ENCODE assay signal across 22 cellular contexts in the genomic region with DNA sequence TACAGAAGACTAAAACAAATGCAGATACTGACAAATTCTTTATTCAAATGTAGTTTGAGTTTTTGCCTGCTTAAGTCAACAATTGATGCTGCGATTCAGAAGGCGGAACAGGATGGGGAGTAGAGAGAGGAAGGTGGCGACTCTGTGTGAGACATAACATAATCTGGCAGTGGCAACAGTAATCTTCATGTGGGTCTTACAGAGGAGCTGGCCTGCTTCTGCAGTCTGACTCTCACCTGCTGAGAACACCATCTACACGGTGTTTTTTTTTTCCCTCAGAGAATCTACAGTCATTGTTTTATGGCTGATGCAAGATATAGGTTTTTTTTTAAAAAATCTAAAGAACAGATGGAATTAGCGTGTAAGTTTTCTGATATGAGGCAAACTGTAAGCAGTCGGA. TPM values are rescaled to one million over a fixed set of nuclear protein-coding genes. Genes with fewer than 3 reads are reported as not detected.
DNase-seq lines count a peak whose midpoint lies in the region; FAIRE-seq and TF ChIP-seq lines count a peak whose summit lies in the region.
"Had no signal": no experiment of that assay in that cellular context is flagged by ENCODE, and none has a peak within 500 bp of the region (broad histone marks: within the 10 kb centered on the region; RNA-seq: fewer than 3 reads in every experiment).

No MANE protein-coding gene starts in this region.

- H3K27me3 Mint-ChIP-seq in nephron progenitor cell (ENCODE audit: low read depth, poor library complexity), result peaks cover 7% of the 10 kb centered on the region
- H3K27me3 Mint-ChIP-seq: CD4-positive, CD25-positive, alpha-beta regulatory T cell; CD8-positive, alpha-beta memory T cell had no signal

- BruUV-seq in endothelial cell of umbilical vein (replicated peaks; lab: Mats Ljungman, UMichigan), result no TSS peak
- BruUV-seq in OCI-LY7 (replicated peaks; lab: Mats Ljungman, UMichigan), result no TSS peak

- H3K27me3 ChIP-seq in endothelial cell of umbilical vein (ENCODE audit: control insufficient read depth in 2 of 2, insufficient read depth in 2 of 2, low read length in 2 of 2), result no peaks in the 10 kb centered on the region
- H3K27me3 ChIP-seq in uterus, result no peaks in the 10 kb centered on the region
- H3K27me3 ChIP-seq: BE2C had no signal

- CTCF ChIA-PET in endothelial cell of umbilical vein (lab: Charles Lee) (interaction anchor here (0.9 to 2.0 kb wide), 5 partner anchors 9 to 91 kb away, joined by 3 to 7 read pairs (median 3); no protein-coding TSS in a partner anchor), OCI-LY7 (lab: Charles Lee; ENCODE audit: unreplicated experiment) (no interaction called here)

- H2AFZ ChIP-seq in endothelial cell of umbilical vein (ENCODE audit: low read depth, low read length) (no peak overlapping the region), OCI-LY7 (ENCODE audit: low read length) (no peak overlapping the region)

- peak; percentile 59 for FAIRE-seq in endothelial cell of umbilical vein (lab: Jason Lieb, UNC)
- FAIRE-seq: A204.1, D721Med, G401.6, GM12891, HTR-8/SVneo had no signal

- H3K9me3 ChIP-seq in endothelial cell of umbilical vein (replicated peaks; ENCODE audit: control insufficient read depth, insufficient read depth, low read length), result no peaks in the 10 kb centered on the region
- H3K9me3 ChIP-seq in uterus, result no peaks in the 10 kb centered on the region
- no peaks in the 10 kb centered on the region for H3K9me3 ChIP-seq in OCI-LY7 (ENCODE audit: low read length)
- H3K9me3 ChIP-seq: BE2C, Caco-2 had no signal

- no peaks in the 10 kb centered on the region for H4K20me1 ChIP-seq in endothelial cell of umbilical vein (replicated peaks; ENCODE audit: control insufficient read depth, extremely low read depth, insufficient read depth, low read length)
- H4K20me1 ChIP-seq in OCI-LY7 (ENCODE audit: insufficient read depth, low read length), result no peaks in the 10 kb centered on the region

- H3K4me3 ChIP-seq in astrocyte of the spinal cord (ENCODE audit: low read depth, low read length) (no peak overlapping the region), endothelial cell of umbilical vein (replicated peaks in 1 of 3; ENCODE audit: insufficient read depth in 1 of 3, low read depth in 1 of 3, low read length in 3 of 3) (no peak overlapping the region), uterus (no peak overlapping the region), OCI-LY7 (ENCODE audit: low read depth, low read length, poor library complexity, severe bottlenecking) (no peak overlapping the region)

- no peaks in the 10 kb centered on the region for H3K9me1 ChIP-seq in endothelial cell of umbilical vein (replicated peaks; ENCODE audit: control insufficient read depth, extremely low read depth, insufficient read depth, low read length)

- peaks cover 41% of the 10 kb centered on the region for H3K4me1 Mint-ChIP-seq in nephron progenitor cell

- H3K27ac ChIP-seq in endothelial cell of umbilical vein (ENCODE audit: insufficient read depth, low read depth, low read length) (no peak overlapping the region), uterus (no peak overlapping the region), OCI-LY7 (ENCODE audit: low read depth, low read length, poor library complexity, severe bottlenecking) (no peak overlapping the region)

- TF ChIP-seq POLR2A in endothelial cell of umbilical vein (IDR thresholded peaks at IDR 0.05; ENCODE audit: low read depth, low read length) (no peak), uterus (IDR thresholded peaks at IDR 0.05) (no peak)

- H3K4me1 ChIP-seq in endothelial cell of umbilical vein (ENCODE audit: control insufficient read depth, extremely low read depth, insufficient read depth, low read length) (no peaks in the 10 kb centered on the region), uterus (no peaks in the 10 kb centered on the region), OCI-LY7 (ENCODE audit: insufficient read depth, low read length, poor library complexity, severe bottlenecking) (no peaks in the 10 kb centered on the region)
- H3K4me1 ChIP-seq: Caco-2 had no signal

- peaks cover 0 to 2% of the 10 kb centered on the region in 2 experiments for H3K36me3 ChIP-seq in endothelial cell of umbilical vein (ENCODE audit: control insufficient read depth in 2 of 2, extremely low read depth in 1 of 2, insufficient read depth in 2 of 2, low read length in 2 of 2)
- H3K36me3 ChIP-seq in uterus, result no peaks in the 10 kb centered on the region
- H3K36me3 ChIP-seq in OCI-LY7 (ENCODE audit: insufficient read depth, low read length), result no peaks in the 10 kb centered on the region
- H3K36me3 ChIP-seq: BE2C had no signal

- peaks cover 2% of the 10 kb centered on the region for H3K36me3 Mint-ChIP-seq in nephron progenitor cell (ENCODE audit: low read depth)
- H3K36me3 Mint-ChIP-seq: CD4-positive, CD25-positive, alpha-beta regulatory T cell had no signal

- POLR2A ChIA-PET in endothelial cell of umbilical vein (lab: Charles Lee), result no interaction called here
- POLR2A ChIA-PET in OCI-LY7 (lab: Charles Lee), result no interaction called here

- H3K4me2 ChIP-seq in endothelial cell of umbilical vein (ENCODE audit: insufficient read depth, low read length), result no peak overlapping the region
- no peak overlapping the region for H3K4me2 ChIP-seq in OCI-LY7 (ENCODE audit: low read length)

- DNase-seq in NCI-H526 treated with DMSO at 0.1 percent for 48 hours (lab: John Stamatoyannopoulos, UW) (peak; percentile 28), astrocyte of the spinal cord (ENCODE audit: low read depth, low spot score) (peak; percentile 32), endothelial cell of umbilical vein (ENCODE audit: low read depth, low spot score) (no peak), nephron progenitor cell (no peak), uterus (no peak), OCI-LY7 (ENCODE audit: low spot score) (no peak)
- no peak for DNase-seq in stimulated activated CD4-positive, alpha-beta T cell treated with anti-CD3 and anti-CD28 coated beads, Interleukin-2, amount 100 ng/mL, for 48 hours
- DNase-seq in activated CD4-positive, CD25-positive, alpha-beta regulatory T cell treated with anti-CD3 and anti-CD28 coated beads, Interleukin-2, amount 50 U/mL, for 72 hours, result no peak
- DNase-seq: ACHN; C1 segment of cervical spinal cord; Caco-2; CD4-positive, CD25-positive, alpha-beta regulatory T cell; CD8-positive, alpha-beta memory T cell; GOT3; H7; IMR-90 had no signal

- no peaks in the 10 kb centered on the region for H3K9me2 ChIP-seq in OCI-LY7 (ENCODE audit: insufficient read depth, low read length)

- no peak overlapping the region for H3K9ac ChIP-seq in endothelial cell of umbilical vein (replicated peaks; ENCODE audit: extremely low read depth, insufficient read depth, low read length)

- in situ Hi-C loops in astrocyte of the spinal cord (cut with HindIII; ENCODE audit: low sequenced_read_pairs), result no loop called here

- H3K4me3 Mint-ChIP-seq in nephron progenitor cell, result no peak overlapping the region
- H3K4me3 Mint-ChIP-seq: CD8-positive, alpha-beta memory T cell had no signal

- intact Hi-C loops in endothelial cell of umbilical vein (cut with micrococcal nuclease) (no loop called here), uterus (cut with DNase I; ENCODE audit: low total_unique reads) (no loop called here), OCI-LY7 (cut with micrococcal nuclease; ENCODE audit: unreplicated experiment) (no loop called here)

- peak overlapping the region; percentile 65 for H3K27ac Mint-ChIP-seq in nephron progenitor cell

- TF ChIP-seq CTCF in astrocyte of the spinal cord (IDR thresholded peaks at IDR 0.05; ENCODE audit: low read depth, low read length), result no peak
- no peak for TF ChIP-seq CTCF in endothelial cell of umbilical vein (IDR thresholded peaks at IDR 0.05; ENCODE audit: extremely low read depth in 1 of 2, insufficient read depth in 1 of 2, low read depth in 1 of 2, low read length in 2 of 2)
- TF ChIP-seq CTCF in nephron progenitor cell (IDR thresholded peaks at IDR 0.05), result no peak
- no peak for TF ChIP-seq CTCF in uterus (IDR thresholded peaks at IDR 0.05)
- TF ChIP-seq CTCF in OCI-LY7 (conservative IDR thresholded peaks at IDR 0.05; ENCODE audit: low read length), result no peak

- no peaks in the 10 kb centered on the region for H3K79me2 ChIP-seq in endothelial cell of umbilical vein (ENCODE audit: control insufficient read depth, insufficient read depth, low read length)
- no peaks in the 10 kb centered on the region for H3K79me2 ChIP-seq in OCI-LY7 (ENCODE audit: insufficient read depth, low read depth, low read length)

- dilution Hi-C loops in endothelial cell of umbilical vein (cut with MboI; ENCODE audit: extremely low pct_ligation_motif_present, low sequenced_read_pairs), result no loop called here

- H3K9me3 Mint-ChIP-seq in nephron progenitor cell, result no peaks in the 10 kb centered on the region
- H3K9me3 Mint-ChIP-seq: CD4-positive, CD25-positive, alpha-beta regulatory T cell; CD8-positive, alpha-beta memory T cell had no signal

TF ChIP-seq in endothelial cell of umbilical vein, 7 proteins besides CTCF, POLR2A, EP300 and RAD21 (continues in another document):
- no peak for TF ChIP-seq JUN (IDR thresholded peaks at IDR 0.05; ENCODE audit: borderline replicate concordance, insufficient read depth, insufficient read length, low read depth)
- no peak for TF ChIP-seq GATA2 (IDR thresholded peaks at IDR 0.05; ENCODE audit: insufficient read depth, insufficient read length, low read depth, low read length)

RNA-seq across cellular contexts. Expression of a gene that starts 10.1 kb away (rescaled TPM):
- total RNA-seq in endothelial cell of umbilical vein, result 35.1 and 41.6 TPM in 2 replicates
- 41.2 and 45.3 TPM in 2 replicates for polyA plus RNA-seq in endothelial cell of umbilical vein
- 33.9 and 39.1 TPM in 2 replicates for polyA plus RNA-seq in endothelial cell of umbilical vein (2011; cell fraction: cytosol; rRNA removed)
- polyA plus RNA-seq in endothelial cell of umbilical vein (2011; cell fraction: nucleus; rRNA removed), result 35.0 and 41.0 TPM in 2 replicates
- polyA plus RNA-seq in endothelial cell of umbilical vein (2012), result 32.2 and 37.3 TPM in 2 replicates
- polyA minus RNA-seq in endothelial cell of umbilical vein, result 17.8 and 20.1 TPM in 2 replicates
- polyA minus RNA-seq in endothelial cell of umbilical vein (2011; cell fraction: cytosol; rRNA and poly(A)+ RNA removed), result 1.5 TPM
- polyA minus RNA-seq in endothelial cell of umbilical vein (2011; cell fraction: nucleus; rRNA and poly(A)+ RNA removed), result 16.5 and 20.6 TPM in 2 replicates
- total RNA-seq in uterus, result 10 to 100 TPM in 3 of 4 donors, 1 to 10 TPM in 1; 7.4 to 67.3 (median 32.8) TPM
- 2.5 and 3.1 TPM in 2 replicates for total RNA-seq in OCI-LY7 (2014; rRNA removed; shearing (Covaris generic))
- 10.2 and 12.3 TPM in 2 replicates for total RNA-seq in OCI-LY7 (2022)

RNA-seq across cellular contexts. Expression of a gene that starts 10.5 kb away (rescaled TPM):
- total RNA-seq in endothelial cell of umbilical vein, result 63.3 and 71.3 TPM in 2 replicates
- 25.5 and 29.8 TPM in 2 replicates for polyA plus RNA-seq in endothelial cell of umbilical vein
- polyA plus RNA-seq in endothelial cell of umbilical vein (2011; cell fraction: cytosol; rRNA removed), result 34.1 and 37.5 TPM in 2 replicates
- polyA plus RNA-seq in endothelial cell of umbilical vein (2011; cell fraction: nucleus; rRNA removed), result 43.8 and 45.6 TPM in 2 replicates
- polyA plus RNA-seq in endothelial cell of umbilical vein (2012), result 57.6 and 65.7 TPM in 2 replicates
- 31.6 and 43.5 TPM in 2 replicates for polyA minus RNA-seq in endothelial cell of umbilical vein
- polyA minus RNA-seq in endothelial cell of umbilical vein (2011; cell fraction: cytosol; rRNA and poly(A)+ RNA removed), result 45.9 TPM
- polyA minus RNA-seq in endothelial cell of umbilical vein (2011; cell fraction: nucleus; rRNA and poly(A)+ RNA removed), result 37.6 and 40.1 TPM in 2 replicates
- 10 to 100 TPM; 23.1 to 97.1 (median 52.1) TPM for total RNA-seq in uterus
- total RNA-seq in OCI-LY7 (2014; rRNA removed; shearing (Covaris generic)), result 45.6 and 60.0 TPM in 2 replicates
- 59.8 and 67.1 TPM in 2 replicates for total RNA-seq in OCI-LY7 (2022)

Comparison
In these comparisons a context has a peak if more than half of its experiments do, and no peak if none do; other contexts are left out.
1. DNase-seq: peak in NCI-H526 treated with DMSO at 0.1 percent for 48 hours (single experiment) and astrocyte of the spinal cord (single experiment); none in endothelial cell of umbilical vein (single experiment), nephron progenitor cell (single experiment), uterus (0 of 2), stimulated activated CD4-positive, alpha-beta T cell treated with anti-CD3 and anti-CD28 coated beads, Interleukin-2, amount 100 ng/mL, for 48 hours (0 of 2), activated CD4-positive, CD25-positive, alpha-beta regulatory T cell treated with anti-CD3 and anti-CD28 coated beads, Interleukin-2, amount 50 U/mL, for 72 hours (single experiment) and OCI-LY7 (single experiment).